In the genomic region with DNA sequence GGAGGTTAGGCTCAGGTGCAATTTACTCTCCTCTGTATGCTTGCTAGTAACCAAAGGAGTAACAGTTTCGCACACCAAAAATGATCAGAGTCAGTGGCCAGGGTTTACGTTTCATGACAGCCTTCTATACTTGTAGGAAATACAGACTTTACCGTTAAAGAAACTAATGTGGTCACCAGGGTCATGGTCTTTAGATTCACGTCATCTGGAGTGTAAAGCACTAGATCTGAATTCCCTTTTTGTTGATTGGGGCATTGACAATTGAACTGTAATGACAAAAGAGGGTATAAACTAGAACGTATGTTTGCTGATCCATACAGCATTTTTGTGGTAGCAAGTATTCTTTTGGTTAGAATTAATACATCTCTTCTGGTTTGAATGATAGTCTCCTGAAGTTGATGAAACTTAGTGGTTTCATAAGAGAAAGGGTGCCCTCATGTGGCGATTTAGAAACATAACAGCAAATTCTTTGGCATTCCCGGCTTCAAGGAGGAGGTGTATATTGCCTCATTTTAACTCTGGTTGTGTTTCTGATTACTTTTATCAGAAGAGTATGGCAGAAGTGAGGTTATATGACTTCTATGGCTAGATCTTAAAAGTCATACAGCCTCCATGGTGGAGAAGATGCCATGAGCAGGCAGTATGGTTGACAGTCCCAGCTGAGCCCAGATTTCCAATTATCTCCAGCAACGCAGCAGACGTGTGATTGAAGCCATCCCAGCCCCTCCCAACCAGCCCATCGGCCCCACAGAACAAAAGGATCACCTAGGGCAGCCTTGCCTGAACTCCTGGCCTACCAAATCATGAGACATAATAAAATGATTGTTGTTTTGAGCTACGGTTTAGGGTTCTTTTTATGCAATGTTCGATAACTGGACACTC, we compare ENCODE assay signal across 8 cellular contexts. TPM values are rescaled to one million over a fixed set of nuclear protein-coding genes. Genes with fewer than 3 reads are reported as not detected.
DNase-seq lines count a peak whose midpoint lies in the region; ATAC-seq, FAIRE-seq and TF ChIP-seq lines count a peak whose summit lies in the region.

No MANE protein-coding gene starts in this region.

- intact Hi-C loops in breast epithelium (cut with DNase I; ENCODE audit: low total_unique reads): loop anchor here (10.0 kb wide), 1 partner anchor 1239 kb away; no protein-coding TSS in a partner anchor

- H3K4me1 Mint-ChIP-seq in immature natural killer cell: no peaks in the 10 kb centered on the region

- no peaks in the 10 kb centered on the region for H3K9me3 Mint-ChIP-seq in immature natural killer cell

- peak; percentile 90 for ATAC-seq in HG02678 (IDR thresholded peaks at IDR 0.05; ENCODE audit: unreplicated experiment)

- H3K27ac Mint-ChIP-seq in immature natural killer cell: peak overlapping the region in 1 of 6 donors; percentile 47

- no peaks in the 10 kb centered on the region for H3K9me3 ChIP-seq in SJCRH30 (replicated peaks)
- H3K9me3 ChIP-seq in breast epithelium: no peaks in the 10 kb centered on the region

- TF ChIP-seq POLR2A in GM12892 (IDR thresholded peaks at IDR 0.05; ENCODE audit: low read depth, low read length) (no peak), breast epithelium (IDR thresholded peaks at IDR 0.05) (no peak)

- peak; percentile 97 for FAIRE-seq in GM12892 (lab: Jason Lieb, UNC)

- no peak overlapping the region for H3K4me3 ChIP-seq in SJCRH30
- H3K4me3 ChIP-seq in breast epithelium: no peak overlapping the region

- H3K4me3 Mint-ChIP-seq in immature natural killer cell: no peak overlapping the region

- H3K27me3 ChIP-seq in SJCRH30: no peaks in the 10 kb centered on the region
- H3K27me3 ChIP-seq in breast epithelium: no peaks in the 10 kb centered on the region

- no peaks in the 10 kb centered on the region for H3K36me3 Mint-ChIP-seq in immature natural killer cell

- TF ChIP-seq CTCF in AG09319 (IDR thresholded peaks at IDR 0.05; ENCODE audit: low read depth, low read length): peak; percentile 50
- TF ChIP-seq CTCF in breast epithelium (IDR thresholded peaks at IDR 0.05): peak; percentile 69 to 84 (median 78)

- H3K36me3 ChIP-seq in SJCRH30: no peaks in the 10 kb centered on the region
- H3K36me3 ChIP-seq in breast epithelium: no peaks in the 10 kb centered on the region

- H3K27ac ChIP-seq in SJCRH30: no peak overlapping the region
- H3K27ac ChIP-seq in breast epithelium: no peak overlapping the region

- DNase-seq in AG09319 (ENCODE audit: extremely low read depth, low read depth): peak; percentile 74
- DNase-seq in GM12892 (ENCODE audit: insufficient read length): no peak
- peak; percentile 89 for DNase-seq in NAMALWA (ENCODE audit: low spot score)
- DNase-seq in SJCRH30: peak; percentile 17 to 84
- DNase-seq in breast epithelium (ENCODE audit: low spot score in 2 of 2): no peak
- DNase-seq in immature natural killer cell: peak; percentile 59 to 70 (median 59)
- peak; percentile 3 for DNase-seq in stimulated activated CD8-positive, alpha-beta memory T cell treated with anti-CD3 and anti-CD28 coated beads, Interleukin-12 subunit alpha, Interleukin-12 subunit beta, amount 100 ng/mL, for 24 hours (ENCODE audit: extremely low read depth)

- H3K27me3 Mint-ChIP-seq in immature natural killer cell (ENCODE audit: low read depth in 3 of 3): peaks cover 1 to 6% (median 4%) of the 10 kb centered on the region in 3 donors

- H3K4me1 ChIP-seq in SJCRH30 (no peaks in the 10 kb centered on the region), breast epithelium (peaks cover 0 to 4% of the 10 kb centered on the region in 2 donors)

RNA-seq across cellular contexts. Expression of a gene that starts 35.1 kb away (rescaled TPM):
- polyA plus RNA-seq in GM12892 (2012; ENCODE audit: missing spikeins): 5.7 TPM
- total RNA-seq in SJCRH30 (2014; rRNA removed; shearing (Covaris generic)): not detected in 2 replicates
- total RNA-seq in breast epithelium: 1,000 to 10,000 TPM in 1 of 3 donors, 100 to 1,000 TPM in 1, 1 to 10 TPM in 1; 2.1 to 1,213 (median 247) TPM
- polyA plus RNA-seq in immature natural killer cell: not detected

RNA-seq across cellular contexts. Expression of a gene that starts 42.8 kb away (rescaled TPM):
- polyA plus RNA-seq in GM12892 (2012; ENCODE audit: missing spikeins): 128 TPM
- total RNA-seq in SJCRH30 (2014; rRNA removed; shearing (Covaris generic)): 164 and 188 TPM in 2 replicates
- total RNA-seq in breast epithelium: 100 to 1,000 TPM in 2 of 3 donors, 10 to 100 TPM in 1; 74.6 to 307 (median 167) TPM
- 100 to 1,000 TPM; 288 to 309 (median 289) TPM for polyA plus RNA-seq in immature natural killer cell

Comparison
In these comparisons a context has a peak if more than half of its experiments do, and no peak if none do; other contexts are left out.
1. DNase-seq: peak in AG09319 (single experiment), NAMALWA (single experiment), SJCRH30 (2 of 2), immature natural killer cell (3 of 3) and stimulated activated CD8-positive, alpha-beta memory T cell treated with anti-CD3 and anti-CD28 coated beads, Interleukin-12 subunit alpha, Interleukin-12 subunit beta, amount 100 ng/mL, for 24 hours (single experiment); none in GM12892 (single experiment) and breast epithelium (0 of 2).